Comparison of ENCODE assay signal across 8 cellular contexts in the genomic region with DNA sequence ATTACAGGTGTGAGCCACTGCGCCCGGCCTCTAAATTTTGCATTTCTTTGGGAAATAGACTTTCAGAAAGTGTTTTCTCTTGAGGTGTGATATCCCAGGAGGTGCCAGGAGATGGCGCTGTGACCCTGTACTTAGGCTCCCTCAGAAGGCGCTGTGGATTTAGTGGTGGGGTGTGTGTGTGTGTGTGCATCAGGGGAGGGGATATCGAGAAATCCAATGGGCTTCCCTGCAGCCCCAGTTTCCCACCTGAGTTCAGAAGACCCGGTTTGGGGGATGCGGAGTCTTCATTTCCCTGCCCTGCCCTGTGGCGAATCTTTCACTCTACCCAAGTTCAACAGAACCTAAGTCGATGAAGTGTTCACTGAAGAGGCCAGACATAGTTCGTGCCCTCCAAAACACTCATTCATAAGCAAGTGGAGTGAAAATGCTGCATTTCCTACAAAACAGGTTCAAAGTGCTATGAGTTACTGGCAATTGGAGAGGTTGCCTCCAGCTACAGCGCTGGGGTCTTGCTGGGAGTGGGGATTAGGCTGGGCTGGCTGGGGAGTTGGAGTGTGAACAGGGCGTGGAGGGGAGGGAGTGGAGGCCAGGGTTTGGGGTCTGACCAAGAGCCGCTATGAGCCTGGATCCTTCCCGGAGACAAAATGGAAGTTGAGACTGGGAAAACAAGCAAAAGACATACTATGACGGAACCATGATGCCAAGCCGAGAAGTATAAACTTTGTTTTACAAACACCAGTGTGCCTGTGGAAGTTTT. TPM values are rescaled to one million over a fixed set of nuclear protein-coding genes. Genes with fewer than 3 reads are reported as not detected.
A peak's percentile ranks its signal among the peaks of the same experiment; 100 is the strongest.
DNase-seq lines count a peak whose midpoint lies in the region; ATAC-seq and TF ChIP-seq lines count a peak whose summit lies in the region.

No MANE protein-coding gene starts in this region.

- peaks cover 0 to 32% (median 0%) of the 10 kb centered on the region in 4 donors for H3K4me1 ChIP-seq in tibial nerve

- TF ChIP-seq EP300 in tibial nerve (IDR thresholded peaks at IDR 0.05), result no peak

- peak; percentile 25 for DNase-seq in CMK (ENCODE audit: low read depth)
- peak; percentile 43 to 57 for DNase-seq in HL-60 (ENCODE audit: low read depth in 1 of 2, low spot score in 1 of 2)
- peak; percentile 75 for DNase-seq in OCI-M1 (lab: John Stamatoyannopoulos, UW)
- DNase-seq in activated T-cell treated with anti-CD3 and anti-CD28 coated beads for 48 hours (ENCODE audit: low read depth), result peak; percentile 45
- DNase-seq in fibroblast of peridontal ligament (ENCODE audit: extremely low read depth), result peak; percentile 33
- peak in 33 of 56 donors; percentile 3 to 81 (median 38) for DNase-seq in nucleus accumbens (lab: John Stamatoyannopoulos, UW)
- peak; percentile 60 to 72 for DNase-seq in tibial nerve (ENCODE audit: low spot score in 2 of 2)

- no peaks in the 10 kb centered on the region for H3K9me3 ChIP-seq in tibial nerve

- H3K36me3 ChIP-seq in tibial nerve, result no peaks in the 10 kb centered on the region

- TF ChIP-seq CTCF in HL-60 (IDR thresholded peaks at IDR 0.05; ENCODE audit: insufficient read depth, low read length) (peak; percentile 32), tibial nerve (IDR thresholded peaks at IDR 0.05) (peak; percentile 62 to 84 (median 82))

- H3K27ac ChIP-seq in HL-60 (replicated peaks) (no peak overlapping the region), tibial nerve (no peak overlapping the region)

- H3K4me3 ChIP-seq in HL-60 (replicated peaks; ENCODE audit: insufficient read depth, low read length) (no peak overlapping the region), tibial nerve (no peak overlapping the region)

- ATAC-seq in HG03045 (IDR thresholded peaks at IDR 0.05; ENCODE audit: unreplicated experiment), result no peak

- no peak for TF ChIP-seq POLR2A in tibial nerve (IDR thresholded peaks at IDR 0.05)

- H3K27me3 ChIP-seq in HL-60 (ENCODE audit: insufficient read depth, poor library complexity, severe bottlenecking) (peaks cover 30% of the 10 kb centered on the region), tibial nerve (peaks cover 0 to 51% of the 10 kb centered on the region in 2 donors)

- 29% methylated on average over 16 of the region's 16 CpGs for WGBS in tibial nerve, 2 donors

RNA-seq across cellular contexts. Expression of a gene that starts 6.5 kb away (rescaled TPM):
- 10 to 100 TPM; 26.1 to 81.5 (median 48.2) TPM for total RNA-seq in tibial nerve

RNA-seq across cellular contexts. Expression of a gene that starts 21.5 kb away (rescaled TPM):
- total RNA-seq in tibial nerve, result not detected

RNA-seq across cellular contexts. Expression of a gene that starts 27.6 kb away (rescaled TPM):
- 1 to 10 TPM in 1 of 4 donors, under 1 TPM in 2, not detected in 1; 0.21 to 1.3 (median 0.39) TPM for total RNA-seq in tibial nerve

Comparison
In these comparisons a context has a peak if more than half of its experiments do, and no peak if none do; other contexts are left out.
1. DNase-seq: peak in every context shown above with its lines; median percentile 75 in OCI-M1; 66 in tibial nerve; 50 in HL-60; 45 in activated T-cell treated with anti-CD3 and anti-CD28 coated beads for 48 hours; 38 in nucleus accumbens; 33 in fibroblast of peridontal ligament; 25 in CMK.